12 cellular contexts compared by ENCODE assay signal in genomic region chr15:77025066-77025435, GRCh38. TPM values are rescaled to one million over a fixed set of nuclear protein-coding genes. Genes with fewer than 3 reads are reported as not detected.
DNase-seq lines count a peak whose midpoint lies in the region; ATAC-seq lines count a peak whose summit lies in the region.
"Had no signal": no experiment of that assay in that cellular context is flagged by ENCODE, and none has a peak within 500 bp of the region (broad histone marks: within the 10 kb centered on the region; RNA-seq: fewer than 3 reads in every experiment).

No MANE protein-coding gene starts in this region.

- H3K36me3 Mint-ChIP-seq in activated naive CD4-positive, alpha-beta T cell treated with anti-CD3 and anti-CD28 coated beads for 36 hours (ENCODE audit: low read depth), result peaks cover 34% of the 10 kb centered on the region
- peaks cover 20% of the 10 kb centered on the region for H3K36me3 Mint-ChIP-seq in central memory CD8-positive, alpha-beta T cell (ENCODE audit: insufficient read depth)

- intact Hi-C loops in activated naive CD4-positive, alpha-beta T cell treated with anti-CD3 and anti-CD28 coated beads for 36 hours (cut with micrococcal nuclease), result no loop called here

- H3K27ac Mint-ChIP-seq in activated naive CD4-positive, alpha-beta T cell treated with anti-CD3 and anti-CD28 coated beads for 36 hours, result peak overlapping the region; percentile 66
- H3K27ac Mint-ChIP-seq in central memory CD8-positive, alpha-beta T cell (ENCODE audit: low read depth), result peak overlapping the region; percentile 76

- DNase-seq in activated naive CD4-positive, alpha-beta T cell treated with anti-CD3 and anti-CD28 coated beads for 36 hours, result peak; percentile 1
- DNase-seq in activated naive CD4-positive, alpha-beta T cell treated with Interleukin-2 at 50 U/mL for 16 hours, result no peak
- peak; percentile 76 for DNase-seq in NCI-H2171 treated with DMSO at 0.1 percent for 48 hours (lab: John Stamatoyannopoulos, UW)
- DNase-seq in central memory CD8-positive, alpha-beta T cell (ENCODE audit: low spot score in 2 of 2), result peak in 1 of 2 donors; percentile 2
- peak; percentile 43 for DNase-seq in retina
- no peak for DNase-seq in dermis blood vessel endothelial cell
- no peak for DNase-seq in COR-L47 (lab: John Stamatoyannopoulos, UW)
- DNase-seq: ACHN, NCI-H1092 had no signal

- H3K9me3 Mint-ChIP-seq in activated naive CD4-positive, alpha-beta T cell treated with anti-CD3 and anti-CD28 coated beads for 36 hours, result no peaks in the 10 kb centered on the region
- H3K9me3 Mint-ChIP-seq in central memory CD8-positive, alpha-beta T cell, result no peaks in the 10 kb centered on the region

- H3K4me3 Mint-ChIP-seq in activated naive CD4-positive, alpha-beta T cell treated with anti-CD3 and anti-CD28 coated beads for 36 hours, result no peak overlapping the region
- H3K4me3 Mint-ChIP-seq in central memory CD8-positive, alpha-beta T cell, result no peak overlapping the region

- no peaks in the 10 kb centered on the region for H3K27me3 Mint-ChIP-seq in activated naive CD4-positive, alpha-beta T cell treated with anti-CD3 and anti-CD28 coated beads for 36 hours (ENCODE audit: low read depth)
- no peaks in the 10 kb centered on the region for H3K27me3 Mint-ChIP-seq in central memory CD8-positive, alpha-beta T cell

- no peak for ATAC-seq in central memory CD8-positive, alpha-beta T cell (replicated peaks; ENCODE audit: extremely low read depth, poor library complexity, severe bottlenecking)
- no peak for ATAC-seq in GM18909 (IDR thresholded peaks at IDR 0.05; ENCODE audit: poor library complexity, unreplicated experiment)
- ATAC-seq: stimulated activated naive CD8-positive, alpha-beta T cell treated with anti-CD3 and anti-CD28 coated beads, Interleukin-15, Interleukin-2, amounts not matched to agents 100 U/mL and 50 U/mL, for 24 hours had no signal

- CTCF ChIA-PET in activated naive CD4-positive, alpha-beta T cell treated with anti-CD3 and anti-CD28 coated beads for 36 hours (lab: Charles Lee), result interaction anchor here (0.7 to 6.4 kb wide), 7 partner anchors 10 to 83 kb away, joined by 3 to 85 read pairs (median 21); no protein-coding TSS in a partner anchor

- H3K4me1 Mint-ChIP-seq in activated naive CD4-positive, alpha-beta T cell treated with anti-CD3 and anti-CD28 coated beads for 36 hours (ENCODE audit: low read depth), result peaks cover 41% of the 10 kb centered on the region
- H3K4me1 Mint-ChIP-seq in central memory CD8-positive, alpha-beta T cell, result peaks cover 53% of the 10 kb centered on the region

RNA-seq across cellular contexts. Expression of gene PSTPIP1, which starts 30.1 kb away (rescaled TPM):
- total RNA-seq in activated naive CD4-positive, alpha-beta T cell treated with anti-CD3 and anti-CD28 coated beads for 36 hours, result 100 to 1,000 TPM in 1 of 2 experiments, 10 to 100 TPM in 1; 94.2 to 102 TPM
- total RNA-seq in dermis blood vessel endothelial cell, result 0.23 and 0.51 TPM in 2 replicates
- total RNA-seq: Caco-2 had no signal

RNA-seq across cellular contexts. Expression of gene TSPAN3, which starts 45.9 kb away (rescaled TPM):
- 10 to 100 TPM; 21.9 to 24.9 TPM for total RNA-seq in activated naive CD4-positive, alpha-beta T cell treated with anti-CD3 and anti-CD28 coated beads for 36 hours
- 242 and 265 TPM in 2 replicates for total RNA-seq in dermis blood vessel endothelial cell

Comparison
In these comparisons a context has a peak if more than half of its experiments do, and no peak if none do; other contexts are left out.
1. DNase-seq: peak in activated naive CD4-positive, alpha-beta T cell treated with anti-CD3 and anti-CD28 coated beads for 36 hours (single experiment), NCI-H2171 treated with DMSO at 0.1 percent for 48 hours (single experiment) and retina (single experiment); none in activated naive CD4-positive, alpha-beta T cell treated with Interleukin-2 at 50 U/mL for 16 hours (single experiment), dermis blood vessel endothelial cell (single experiment) and COR-L47 (single experiment).
2. RNA of gene PSTPIP1, which starts 30.1 kb away (total RNA-seq): 94.2 to 102 TPM in activated naive CD4-positive, alpha-beta T cell treated with anti-CD3 and anti-CD28 coated beads for 36 hours; 0.23 to 0.51 TPM in dermis blood vessel endothelial cell; every median in the first group is over 10 times any median in the second.